1 cellular context compared by ENCODE assay signal in genomic region chr1:212412374-212412773, GRCh38.
TF ChIP-seq lines count a peak whose summit lies in the region.

No MANE protein-coding gene starts in this region.

TF ChIP-seq in K562, 482 proteins besides CTCF, POLR2A, EP300 and RAD21:
- TF ChIP-seq HCFC1 (IDR thresholded peaks at IDR 0.05; ENCODE audit: low read depth, low read length) (no peak), ZNF316 (IDR thresholded peaks at IDR 0.05) (peak; percentile 10; the same call in 1 of the 2 replicates)
